In genomic region chr15:67136802-67137201, GRCh38 we compare ENCODE assay signal across 12 cellular contexts.
A peak's percentile ranks its signal among the peaks of the same experiment; 100 is the strongest.
DNase-seq lines count a peak whose midpoint lies in the region; ATAC-seq and TF ChIP-seq lines count a peak whose summit lies in the region.
"Had no signal": no experiment of that assay in that cellular context is flagged by ENCODE, and none has a peak within 500 bp of the region (broad histone marks: within the 10 kb centered on the region; RNA-seq: fewer than 3 reads in every experiment).

No MANE protein-coding gene starts in this region.

- H3K27ac ChIP-seq in breast epithelium = peak overlapping the region; percentile 27 to 50
- H3K27ac ChIP-seq in muscle layer of duodenum (ENCODE audit: low read length) = peak overlapping the region; percentile 69
- H3K27ac ChIP-seq in uterus = peak overlapping the region; percentile 82 to 94
- H3K27ac ChIP-seq: SJCRH30 had no signal

- no peak for TF ChIP-seq CTCF in breast epithelium (IDR thresholded peaks at IDR 0.05)
- TF ChIP-seq CTCF in MCF 10A (IDR thresholded peaks at IDR 0.05; ENCODE audit: unreplicated experiment) = no peak
- no peak for TF ChIP-seq CTCF in uterus (IDR thresholded peaks at IDR 0.05)

- no peak overlapping the region for H3K4me3 Mint-ChIP-seq in MCF 10A (ENCODE audit: unreplicated experiment)
- H3K4me3 Mint-ChIP-seq in activated naive CD8-positive, alpha-beta T cell treated with anti-CD3 and anti-CD28 coated beads for 36 hours = no peak overlapping the region

- H3K4me3 ChIP-seq in breast epithelium (no peak overlapping the region), muscle layer of duodenum (ENCODE audit: low read depth in 1 of 2, low read length in 2 of 2) (no peak overlapping the region), uterus (no peak overlapping the region)
- H3K4me3 ChIP-seq: SJCRH30, skin epidermis had no signal

- CTCF ChIA-PET in MCF 10A (lab: Yijun Ruan, JAX) = interaction anchor here (1.2 kb wide), 1 partner anchor 9 kb away, joined by 6 read pairs; no protein-coding TSS in a partner anchor

- POLR2A ChIA-PET in MCF 10A (lab: Yijun Ruan, JAX) = interaction anchor here (0.6 to 1.5 kb wide), 2 partner anchors 10 to 108 kb away, joined by 3 to 7 read pairs; no protein-coding TSS in a partner anchor

- peaks cover 0 to 14% of the 10 kb centered on the region in 2 donors for H3K4me1 ChIP-seq in breast epithelium
- peaks cover 50 to 56% of the 10 kb centered on the region in 2 donors for H3K4me1 ChIP-seq in muscle layer of duodenum (ENCODE audit: control insufficient read depth in 1 of 2, insufficient read depth in 2 of 2, low read length in 2 of 2)
- peaks cover 11 to 22% of the 10 kb centered on the region in 2 donors for H3K4me1 ChIP-seq in uterus

- H3K36me3 ChIP-seq in breast epithelium = no peaks in the 10 kb centered on the region
- H3K36me3 ChIP-seq in muscle layer of duodenum (ENCODE audit: control insufficient read depth in 1 of 2, insufficient read depth in 2 of 2, low read length in 2 of 2) = no peaks in the 10 kb centered on the region
- no peaks in the 10 kb centered on the region for H3K36me3 ChIP-seq in uterus
- H3K36me3 ChIP-seq: SJCRH30 had no signal

- no peaks in the 10 kb centered on the region for H3K9me3 Mint-ChIP-seq in MCF 10A (ENCODE audit: unreplicated experiment)
- H3K9me3 Mint-ChIP-seq in activated naive CD8-positive, alpha-beta T cell treated with anti-CD3 and anti-CD28 coated beads for 36 hours = no peaks in the 10 kb centered on the region
- H3K9me3 Mint-ChIP-seq: HFFc6 had no signal

- DNase-seq in breast epithelium (ENCODE audit: low spot score in 2 of 2) = no peak
- DNase-seq in MCF 10A (ENCODE audit: unreplicated experiment) = no peak
- no peak for DNase-seq in activated naive CD8-positive, alpha-beta T cell treated with anti-CD3 and anti-CD28 coated beads for 36 hours
- peak in 1 of 2 donors; percentile 14 for DNase-seq in uterus
- DNase-seq in stimulated activated CD4-positive, alpha-beta T cell treated with anti-CD3 and anti-CD28 coated beads, Interleukin-4, amount 100 ng/mL, for 24 hours = no peak
- DNase-seq in germinal center (ENCODE audit: low spot score) = no peak
- DNase-seq: AML-193, HFFc6, SJCRH30 had no signal

- H3K9me3 ChIP-seq in breast epithelium (no peaks in the 10 kb centered on the region), muscle layer of duodenum (ENCODE audit: control insufficient read depth in 1 of 2, low read length in 2 of 2) (no peaks in the 10 kb centered on the region), uterus (no peaks in the 10 kb centered on the region)
- H3K9me3 ChIP-seq: SJCRH30 had no signal

- TF ChIP-seq POLR2A in breast epithelium (IDR thresholded peaks at IDR 0.05) (no peak), uterus (IDR thresholded peaks at IDR 0.05) (no peak)

- H3K27me3 ChIP-seq in breast epithelium (no peaks in the 10 kb centered on the region), muscle layer of duodenum (ENCODE audit: low read depth, low read length) (no peaks in the 10 kb centered on the region), uterus (no peaks in the 10 kb centered on the region)
- H3K27me3 ChIP-seq: SJCRH30 had no signal

- intact Hi-C loops in breast epithelium (cut with DNase I; ENCODE audit: low total_unique reads) (no loop called here), MCF 10A (cut with micrococcal nuclease) (no loop called here), uterus (cut with DNase I; ENCODE audit: low total_unique reads) (no loop called here)

- no peak for ATAC-seq in HG03469 (IDR thresholded peaks at IDR 0.05; ENCODE audit: unreplicated experiment)

- H3K36me3 Mint-ChIP-seq in MCF 10A (ENCODE audit: insufficient read depth, unreplicated experiment) = peaks cover 6% of the 10 kb centered on the region
- H3K36me3 Mint-ChIP-seq in activated naive CD8-positive, alpha-beta T cell treated with anti-CD3 and anti-CD28 coated beads for 36 hours = peaks cover 15% of the 10 kb centered on the region

- no peak overlapping the region for H3K27ac Mint-ChIP-seq in MCF 10A (ENCODE audit: low read depth, unreplicated experiment)
- H3K27ac Mint-ChIP-seq in activated naive CD8-positive, alpha-beta T cell treated with anti-CD3 and anti-CD28 coated beads for 36 hours = peak overlapping the region; percentile 70

- no peaks in the 10 kb centered on the region for H3K27me3 Mint-ChIP-seq in MCF 10A (ENCODE audit: insufficient read depth, unreplicated experiment)
- H3K27me3 Mint-ChIP-seq in activated naive CD8-positive, alpha-beta T cell treated with anti-CD3 and anti-CD28 coated beads for 36 hours = no peaks in the 10 kb centered on the region

- no TSS peak for BruUV-seq in MCF 10A (replicated peaks; lab: Mats Ljungman, UMichigan)

- H3K4me1 Mint-ChIP-seq in MCF 10A (ENCODE audit: insufficient read depth, unreplicated experiment) = peaks cover 21% of the 10 kb centered on the region
- H3K4me1 Mint-ChIP-seq in activated naive CD8-positive, alpha-beta T cell treated with anti-CD3 and anti-CD28 coated beads for 36 hours = peaks cover 62% of the 10 kb centered on the region
